ENCODE assay signal across 13 cellular contexts in genomic region chr17:74763565-74764387, GRCh38. TPM values are rescaled to one million over a fixed set of nuclear protein-coding genes. Genes with fewer than 3 reads are reported as not detected.
DNase-seq lines count a peak whose midpoint lies in the region; ATAC-seq and TF ChIP-seq lines count a peak whose summit lies in the region.
"Had no signal": no experiment of that assay in that cellular context is flagged by ENCODE, and none has a peak within 500 bp of the region (broad histone marks: within the 10 kb centered on the region; RNA-seq: fewer than 3 reads in every experiment).

No MANE protein-coding gene starts in this region.

- peaks cover 59% of the 10 kb centered on the region for H3K4me1 ChIP-seq in ectodermal cell (ENCODE audit: control insufficient read depth, insufficient read depth, low read length)
- H3K4me1 ChIP-seq in naive thymus-derived CD4-positive, alpha-beta T cell (ENCODE audit: control insufficient read depth in 2 of 2, insufficient read depth in 2 of 2, low read length in 2 of 2), result peaks cover 29 to 42% of the 10 kb centered on the region in 2 donors
- peaks cover 83% of the 10 kb centered on the region for H3K4me1 ChIP-seq in vagina

- no peak for ATAC-seq in Right ventricle myocardium superior (ENCODE audit: poor library complexity)
- no peak for ATAC-seq in naive thymus-derived CD4-positive, alpha-beta T cell
- no peak for ATAC-seq in HG03460 (IDR thresholded peaks at IDR 0.05; ENCODE audit: unreplicated experiment)
- ATAC-seq in GM21515 (IDR thresholded peaks at IDR 0.05; ENCODE audit: unreplicated experiment), result no peak

- H3K36me3 ChIP-seq in ectodermal cell (ENCODE audit: control insufficient read depth, insufficient read depth, low read length) (no peaks in the 10 kb centered on the region), vagina (peaks cover 0 to 8% of the 10 kb centered on the region in 2 donors)
- peaks cover 5 to 79% (median 21%) of the 10 kb centered on the region in 3 experiments for H3K36me3 ChIP-seq in naive thymus-derived CD4-positive, alpha-beta T cell (ENCODE audit: control insufficient read depth in 2 of 3, insufficient read depth in 3 of 3, low read length in 3 of 3)

- DNase-seq in cardiac septum (ENCODE audit: low spot score) (peak; percentile 46), Right ventricle myocardium superior (no peak), vagina (ENCODE audit: extremely low spot score in 2 of 2) (no peak), COLO668 (lab: John Stamatoyannopoulos, UW; ENCODE audit: unreplicated experiment) (no peak)
- no peak for DNase-seq in naive thymus-derived CD4-positive, alpha-beta T cell
- DNase-seq: DND-41, NCI-H1092, NCI-H510A had no signal

- CTCF ChIA-PET in naive thymus-derived CD4-positive, alpha-beta T cell (lab: Charles Lee), result interaction anchor here (1.2 kb wide), 1 partner anchor 17 kb away, joined by 3 read pairs; no protein-coding TSS in a partner anchor

- WGBS in ectodermal cell, 2 experiments, result 39 to 41% methylated on average over 16 of the region's 16 CpGs

- no peaks in the 10 kb centered on the region for H3K9me3 ChIP-seq in ectodermal cell (ENCODE audit: control insufficient read depth, low read length)
- H3K9me3 ChIP-seq in naive thymus-derived CD4-positive, alpha-beta T cell (ENCODE audit: control insufficient read depth in 2 of 3, low read length in 3 of 3), result no peaks in the 10 kb centered on the region
- no peaks in the 10 kb centered on the region for H3K9me3 ChIP-seq in vagina

- intact Hi-C loops in cardiac septum (cut with DNase I), result no loop called here
- intact Hi-C loops in Right ventricle myocardium superior (cut with DNase I), result no loop called here
- intact Hi-C loops in naive thymus-derived CD4-positive, alpha-beta T cell (cut with micrococcal nuclease), result no loop called here
- intact Hi-C loops in vagina (cut with DNase I), result no loop called here

- H3K27me3 ChIP-seq in ectodermal cell (ENCODE audit: control insufficient read depth, insufficient read depth, low read length, poor library complexity, severe bottlenecking), result no peaks in the 10 kb centered on the region
- no peaks in the 10 kb centered on the region for H3K27me3 ChIP-seq in naive thymus-derived CD4-positive, alpha-beta T cell (ENCODE audit: control insufficient read depth in 2 of 2, insufficient read depth in 2 of 2, low read length in 2 of 2)
- H3K27me3 ChIP-seq in vagina, result no peaks in the 10 kb centered on the region

- POLR2A ChIA-PET in naive thymus-derived CD4-positive, alpha-beta T cell (lab: Charles Lee), result interaction anchor here (1.5 to 20.3 kb wide), 3 partner anchors 11 to 17 kb away, joined by 4 to 372 read pairs (median 8); partner anchors contain the start of gene NAT9

- H3K27ac ChIP-seq in ectodermal cell (ENCODE audit: insufficient read depth, low read depth, low read length, poor library complexity, severe bottlenecking), result peak overlapping the region; percentile 56
- peak overlapping the region; percentile 47 for H3K27ac ChIP-seq in naive thymus-derived CD4-positive, alpha-beta T cell (ENCODE audit: low read depth, low read length)
- peak overlapping the region; percentile 10 for H3K27ac ChIP-seq in vagina

- no peaks in the 10 kb centered on the region for H3K27me3 Mint-ChIP-seq in naive thymus-derived CD4-positive, alpha-beta T cell

- H3K9me3 Mint-ChIP-seq in naive thymus-derived CD4-positive, alpha-beta T cell, result no peaks in the 10 kb centered on the region

- no peak for TF ChIP-seq CTCF in vagina (IDR thresholded peaks at IDR 0.05)

- H3K4me3 Mint-ChIP-seq in naive thymus-derived CD4-positive, alpha-beta T cell, result peak overlapping the region in 1 of 10 donors; percentile 35

- peak overlapping the region; percentile 1 for H3K4me3 ChIP-seq in ectodermal cell (ENCODE audit: insufficient read depth, low read depth, low read length)
- H3K4me3 ChIP-seq in naive thymus-derived CD4-positive, alpha-beta T cell (ENCODE audit: low read length), result no peak overlapping the region
- H3K4me3 ChIP-seq in vagina, result no peak overlapping the region
- H3K4me3 ChIP-seq: skin epidermis had no signal

- H3K4me1 Mint-ChIP-seq in naive thymus-derived CD4-positive, alpha-beta T cell, result peaks cover 16 to 48% (median 38%) of the 10 kb centered on the region in 7 donors

- TF ChIP-seq POLR2A in vagina (IDR thresholded peaks at IDR 0.05), result no peak

- peak overlapping the region in 4 of 9 donors; percentile 20 to 48 (median 33) for H3K27ac Mint-ChIP-seq in naive thymus-derived CD4-positive, alpha-beta T cell

- H3K36me3 Mint-ChIP-seq in naive thymus-derived CD4-positive, alpha-beta T cell, result peaks cover 5 to 15% (median 5%) of the 10 kb centered on the region in 5 donors

RNA-seq across cellular contexts. Expression of gene NAT9, which starts 12.4 kb away (rescaled TPM):
- 27.6 TPM for total RNA-seq in cardiac septum
- total RNA-seq in Right ventricle myocardium superior, result 18.6 TPM
- 61.8 TPM for polyA plus RNA-seq in ectodermal cell (2013, experiment 1 of 4)
- 53.2 TPM for polyA plus RNA-seq in ectodermal cell (2013, experiment 2 of 4)
- polyA plus RNA-seq in ectodermal cell (2013, experiment 3 of 4), result 51.7 TPM
- 55.4 TPM for polyA plus RNA-seq in ectodermal cell (2013, experiment 4 of 4)
- total RNA-seq in naive thymus-derived CD4-positive, alpha-beta T cell, result 10 to 100 TPM; 41.4 to 78.8 (median 56.9) TPM
- polyA plus RNA-seq in naive thymus-derived CD4-positive, alpha-beta T cell, result 10 to 100 TPM; 16.8 to 37.9 TPM
- 28.5 TPM for total RNA-seq in vagina

RNA-seq across cellular contexts. Expression of gene NHERF1, which starts 15.3 kb away (rescaled TPM):
- 10.1 TPM for total RNA-seq in cardiac septum
- total RNA-seq in Right ventricle myocardium superior, result 13.7 TPM
- polyA plus RNA-seq in ectodermal cell (2013, experiment 1 of 4), result 57.2 TPM
- 55.0 TPM for polyA plus RNA-seq in ectodermal cell (2013, experiment 2 of 4)
- polyA plus RNA-seq in ectodermal cell (2013, experiment 3 of 4), result 53.1 TPM
- polyA plus RNA-seq in ectodermal cell (2013, experiment 4 of 4), result 50.8 TPM
- 100 to 1,000 TPM in 4 of 5 experiments, 10 to 100 TPM in 1; 93.1 to 279 (median 156) TPM for total RNA-seq in naive thymus-derived CD4-positive, alpha-beta T cell
- polyA plus RNA-seq in naive thymus-derived CD4-positive, alpha-beta T cell, result 100 to 1,000 TPM; 273 to 393 TPM
- total RNA-seq in vagina, result 57.2 TPM

RNA-seq across cellular contexts. Expression of gene RAB37, which starts 26.7 kb away (rescaled TPM):
- total RNA-seq in cardiac septum (0.94 TPM), Right ventricle myocardium superior (4.1 TPM), vagina (7.1 TPM)
- 1.6 TPM for polyA plus RNA-seq in ectodermal cell (2013, experiment 1 of 4)
- polyA plus RNA-seq in ectodermal cell (2013, experiment 2 of 4), result 1.6 TPM
- polyA plus RNA-seq in ectodermal cell (2013, experiment 3 of 4), result 1.5 TPM
- 1.3 TPM for polyA plus RNA-seq in ectodermal cell (2013, experiment 4 of 4)
- total RNA-seq in naive thymus-derived CD4-positive, alpha-beta T cell, result 10 to 100 TPM; 23.6 to 58.5 (median 34.4) TPM
- polyA plus RNA-seq in naive thymus-derived CD4-positive, alpha-beta T cell, result 10 to 100 TPM; 30.4 to 30.7 TPM
- total RNA-seq: endothelial cell of umbilical vein had no signal

RNA-seq across cellular contexts. Expression of gene CD300LF, which starts 51.1 kb away (rescaled TPM):
- total RNA-seq in cardiac septum (0.46 TPM), Right ventricle myocardium superior (not detected), vagina (0.49 TPM)
- polyA plus RNA-seq in ectodermal cell (2013, experiment 1 of 4), result not detected
- polyA plus RNA-seq in ectodermal cell (2013, experiment 2 of 4), result not detected
- polyA plus RNA-seq in ectodermal cell (2013, experiment 3 of 4), result not detected
- polyA plus RNA-seq in ectodermal cell (2013, experiment 4 of 4), result not detected
- total RNA-seq in naive thymus-derived CD4-positive, alpha-beta T cell, result 10 to 100 TPM in 1 of 5 experiments, 1 to 10 TPM in 1, under 1 TPM in 2, not detected in 1; 0.46 to 41.0 (median 2.7) TPM
- polyA plus RNA-seq in naive thymus-derived CD4-positive, alpha-beta T cell, result not detected
- total RNA-seq: endothelial cell of umbilical vein had no signal
- polyA plus RNA-seq: endothelial cell of umbilical vein had no signal
